8 cellular contexts compared by ENCODE assay signal in the genomic region with DNA sequence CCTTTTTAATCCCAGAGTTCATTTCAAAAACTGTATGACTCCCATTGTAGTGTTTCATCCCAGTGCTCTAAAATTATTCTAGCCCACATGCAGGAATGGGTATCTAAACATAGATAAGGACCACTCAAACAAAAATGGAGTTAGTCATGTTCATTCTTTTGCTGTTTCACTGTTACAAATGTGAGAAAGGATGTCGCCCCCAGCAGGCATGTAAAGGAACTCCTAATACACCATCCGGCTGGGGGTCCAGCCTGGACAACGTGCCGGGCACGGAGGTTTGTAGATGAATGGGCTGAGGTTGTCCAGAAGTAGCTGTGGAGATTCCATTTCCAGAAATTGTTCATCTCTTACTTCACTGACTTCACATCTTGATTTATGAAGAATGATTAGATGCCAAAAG.
DNase-seq lines count a peak whose midpoint lies in the region; TF ChIP-seq lines count a peak whose summit lies in the region.

No MANE protein-coding gene starts in this region.

- POLR2A ChIA-PET in HEK293T (lab: Yijun Ruan, JAX), result no interaction called here

- DNase-seq in DMS53 (lab: John Stamatoyannopoulos, UW) (peak; percentile 50), DMS53 treated with DMSO at 0.1 percent for 48 hours (lab: John Stamatoyannopoulos, UW; ENCODE audit: unreplicated experiment) (no peak), HEK293T (ENCODE audit: extremely low spot score) (peak; percentile 19), astrocyte of the hippocampus (ENCODE audit: low read depth, low spot score) (peak; percentile 16), lung microvascular endothelial cell (ENCODE audit: low read depth in 2 of 2) (peak; percentile 21 to 33), KBM-7 (no peak), DMS153 treated with DMSO at 0.1 percent for 48 hours (lab: John Stamatoyannopoulos, UW; ENCODE audit: unreplicated experiment) (no peak)
- DNase-seq in effector CD8-positive, alpha-beta T cell (lab: John Stamatoyannopoulos, UW), result no peak

- CTCF ChIA-PET in HEK293T (lab: Yijun Ruan, JAX), result no interaction called here

- in situ Hi-C loops in KBM-7 (cut with MboI; ENCODE audit: low pct_unique_long_range_greater_than_20kb, low sequenced_read_pairs), result no loop called here

TF ChIP-seq in HEK293T, 16 proteins besides CTCF, POLR2A, EP300 and RAD21:
- TF ChIP-seq SP1 (IDR thresholded peaks at IDR 0.05), result no peak
- no peak for TF ChIP-seq TARDBP (IDR thresholded peaks at IDR 0.05)
- TF ChIP-seq NFRKB (IDR thresholded peaks at IDR 0.05), result no peak
- no peak for TF ChIP-seq CTBP1 (IDR thresholded peaks at IDR 0.05; ENCODE audit: borderline replicate concordance)
- no peak for TF ChIP-seq BHLHE40 (IDR thresholded peaks at IDR 0.05; ENCODE audit: borderline replicate concordance)
- TF ChIP-seq, protein P1, sequence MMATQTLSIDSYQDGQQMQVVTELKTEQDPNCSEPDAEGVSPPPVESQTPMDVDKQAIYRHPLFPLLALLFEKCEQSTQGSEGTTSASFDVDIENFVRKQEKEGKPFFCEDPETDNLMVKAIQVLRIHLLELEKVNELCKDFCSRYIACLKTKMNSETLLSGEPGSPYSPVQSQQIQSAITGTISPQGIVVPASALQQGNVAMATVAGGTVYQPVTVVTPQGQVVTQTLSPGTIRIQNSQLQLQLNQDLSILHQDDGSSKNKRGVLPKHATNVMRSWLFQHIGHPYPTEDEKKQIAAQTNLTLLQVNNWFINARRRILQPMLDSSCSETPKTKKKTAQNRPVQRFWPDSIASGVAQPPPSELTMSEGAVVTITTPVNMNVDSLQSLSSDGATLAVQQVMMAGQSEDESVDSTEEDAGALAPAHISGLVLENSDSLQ (IDR thresholded peaks at IDR 0.05), result no peak
- no peak for TF ChIP-seq FOXM1 (IDR thresholded peaks at IDR 0.05; ENCODE audit: borderline replicate concordance)
- no peak for TF ChIP-seq FOXA1 (IDR thresholded peaks at IDR 0.05)
- no peak for TF ChIP-seq ZNF384 (IDR thresholded peaks at IDR 0.05)
- no peak for TF ChIP-seq L3MBTL2 (conservative IDR thresholded peaks at IDR 0.05)
- no peak for TF ChIP-seq ARNT (IDR thresholded peaks at IDR 0.05)
- no peak for TF ChIP-seq FOXK2 (IDR thresholded peaks at IDR 0.05)
- TF ChIP-seq LEF1 (IDR thresholded peaks at IDR 0.05; ENCODE audit: borderline replicate concordance), result no peak
- TF ChIP-seq HDGF (IDR thresholded peaks at IDR 0.05; ENCODE audit: borderline replicate concordance), result no peak
- TF ChIP-seq ELF4 (IDR thresholded peaks at IDR 0.05), result no peak
- no peak for TF ChIP-seq SUZ12 (IDR thresholded peaks at IDR 0.05)

Comparison
In these comparisons a context has a peak if more than half of its experiments do, and no peak if none do; other contexts are left out.
1. DNase-seq: peak in DMS53 (single experiment), HEK293T (single experiment), astrocyte of the hippocampus (single experiment) and lung microvascular endothelial cell (2 of 2); none in DMS53 treated with DMSO at 0.1 percent for 48 hours (single experiment), KBM-7 (single experiment), effector CD8-positive, alpha-beta T cell (single experiment) and DMS153 treated with DMSO at 0.1 percent for 48 hours (single experiment).